Comparison of ENCODE assay signal across 29 cellular contexts in the genomic region with DNA sequence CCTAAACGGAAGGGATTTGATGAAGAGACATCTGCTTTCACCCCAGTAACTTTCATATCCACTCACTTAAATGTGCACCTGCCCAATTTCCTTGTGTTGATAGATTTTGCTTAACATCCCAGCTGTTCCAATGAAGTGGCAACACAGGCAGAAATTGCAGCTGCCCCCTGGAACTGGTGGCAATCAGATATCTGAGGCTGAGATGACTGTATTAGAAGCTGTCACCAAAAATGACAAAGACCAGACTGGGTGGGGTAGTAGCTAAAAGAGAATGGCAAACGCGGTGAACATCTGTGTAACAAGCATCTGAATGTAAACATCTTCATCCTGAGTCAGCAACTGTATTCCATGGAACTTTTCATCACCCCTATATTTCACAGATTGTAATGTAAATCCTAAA.
"Had no signal": no experiment of that assay in that cellular context is flagged by ENCODE, and none has a peak within 500 bp of the region (broad histone marks: within the 10 kb centered on the region; RNA-seq: fewer than 3 reads in every experiment).

No MANE protein-coding gene starts in this region.

- H3K4me2 ChIP-seq: hepatocyte had no signal

- H3K79me2 ChIP-seq: hepatocyte had no signal

- H3K9me3 ChIP-seq: body of pancreas, esophagus muscularis mucosa, gastroesophageal sphincter, heart right ventricle had no signal

- H2AFZ ChIP-seq: hepatocyte had no signal

- H3K36me3 ChIP-seq: esophagus muscularis mucosa, gastroesophageal sphincter, heart right ventricle had no signal

- ATAC-seq: activated CD8-positive, alpha-beta T cell treated with anti-CD3 and anti-CD28 coated beads for 36 hours; activated T-cell treated with anti-CD3 and anti-CD28 coated beads, Interleukin-2, amount 50 U/mL, for 4 hours; activated T-helper 17 cell treated with anti-CD3 and anti-CD28 coated beads, Interleukin-2, amount 50 U/mL, for 72 hours; body of pancreas; effector memory CD8-positive, alpha-beta T cell; foreskin keratinocyte; gastroesophageal sphincter; heart right ventricle; WTC11 had no signal

- H3K27ac ChIP-seq: body of pancreas, esophagus muscularis mucosa, foreskin keratinocyte, gastroesophageal sphincter, heart right ventricle, hepatocyte, VCaP had no signal

- H3K4me3 ChIP-seq: body of pancreas, esophagus muscularis mucosa, gastroesophageal sphincter, heart right ventricle, hepatocyte had no signal

- H3K27me3 ChIP-seq: esophagus muscularis mucosa, foreskin keratinocyte, gastroesophageal sphincter, heart right ventricle, hepatocyte had no signal

- DNase-seq: activated CD4-positive, alpha-beta T cell treated with anti-CD3 and anti-CD28 coated beads for 1 hour; activated CD4-positive, alpha-beta T cell treated with anti-CD3 and anti-CD28 coated beads for 4 hours; activated CD4-positive, alpha-beta T cell treated with anti-CD3 and anti-CD28 coated beads, Interleukin-2, amount 50 U/mL, for 1 hour; activated CD4-positive, alpha-beta T cell treated with anti-CD3 and anti-CD28 coated beads, Interleukin-2, amount 50 U/mL, for 48 hours; activated CD8-positive, alpha-beta memory T cell treated with anti-CD3 and anti-CD28 coated beads for 24 hours; activated CD8-positive, alpha-beta T cell treated with anti-CD3 and anti-CD28 coated beads for 36 hours; activated effector memory CD4-positive, alpha-beta T cell treated with Interleukin-2 at 50 U/mL for 16 hours; activated gamma-delta T cell treated with Interleukin-2 at 50 U/mL for 16 hours; activated naive CD4-positive, alpha-beta T cell treated with anti-CD3 and anti-CD28 coated beads, Interleukin-2, amount 50 U/mL, for 16 hours; activated naive CD4-positive, alpha-beta T cell treated with Interleukin-2 at 50 U/mL for 16 hours; activated T-cell treated with anti-CD3 and anti-CD28 coated beads, Interleukin-2, amount 50 U/mL, for 4 hours; amniotic stem cell; aorta; body of pancreas; caudate nucleus; cortex of kidney; dermis blood vessel endothelial cell; effector CD4-positive, alpha-beta T cell; effector memory CD8-positive, alpha-beta T cell; erythroblast; foreskin keratinocyte; heart right ventricle; T-helper 2 cell had no signal

- H3K4me1 ChIP-seq: body of pancreas, esophagus muscularis mucosa, foreskin keratinocyte, gastroesophageal sphincter, heart right ventricle had no signal
